8 cellular contexts compared by ENCODE assay signal in the genomic region with DNA sequence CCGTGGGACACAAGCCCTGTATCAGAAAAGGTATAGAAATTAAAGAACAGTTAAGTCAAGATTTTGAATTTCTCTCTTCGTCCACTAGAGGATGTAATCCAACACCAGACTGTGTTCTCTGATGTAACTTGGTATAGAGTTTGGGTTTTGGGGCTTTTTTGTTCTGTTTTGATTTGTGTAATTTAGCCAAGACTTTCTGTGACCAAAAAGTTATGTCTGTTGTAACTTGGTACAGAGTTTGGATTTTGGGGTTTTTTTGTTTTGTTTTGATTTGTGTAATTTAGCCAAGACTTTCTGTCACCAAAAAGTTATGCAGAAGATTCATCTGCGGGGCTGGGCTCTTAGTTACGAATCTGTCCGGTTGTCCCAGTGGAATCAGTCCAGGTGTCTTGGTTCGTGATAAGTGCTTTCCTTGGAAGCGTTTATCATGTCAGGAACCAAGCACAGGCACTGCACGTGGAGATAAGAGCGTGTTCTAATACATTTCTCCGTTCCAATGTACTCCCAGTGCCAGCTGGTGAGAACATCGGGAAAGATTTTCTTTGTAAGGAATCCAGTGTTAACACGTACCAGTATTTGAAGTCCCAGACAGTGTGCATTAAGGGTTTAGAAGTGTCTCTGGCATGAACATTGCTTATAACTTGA. TPM values are rescaled to one million over a fixed set of nuclear protein-coding genes. Genes with fewer than 3 reads are reported as not detected.
DNase-seq lines count a peak whose midpoint lies in the region; ATAC-seq and TF ChIP-seq lines count a peak whose summit lies in the region.

No MANE protein-coding gene starts in this region.

- no peak overlapping the region for H3K9ac ChIP-seq in fibroblast of lung (ENCODE audit: insufficient read depth, low read length)

- POLR2A ChIA-PET in AG04450 (lab: Yijun Ruan, JAX), result no interaction called here

- no peaks in the 10 kb centered on the region for H3K79me2 ChIP-seq in fibroblast of lung (ENCODE audit: control insufficient read depth, insufficient read depth, low read length)

- no peak overlapping the region for H3K4me3 Mint-ChIP-seq in T-helper 17 cell

- peak overlapping the region; percentile 93 for H3K27ac Mint-ChIP-seq in T-helper 17 cell

- H2AFZ ChIP-seq in fibroblast of lung (ENCODE audit: low read length), result no peak overlapping the region

- peak; percentile 62 for ATAC-seq in T-helper 17 cell
- ATAC-seq in omental fat pad (ENCODE audit: low FRiP score), result peak; percentile 58
- no peak for ATAC-seq in HG03139 (IDR thresholded peaks at IDR 0.05; ENCODE audit: unreplicated experiment)

- H3K9me3 ChIP-seq in AG04450 (ENCODE audit: control insufficient read depth, insufficient read depth, low read length) (no peaks in the 10 kb centered on the region), T-helper 17 cell (ENCODE audit: control insufficient read depth, low read length, poor library complexity, severe bottlenecking) (no peaks in the 10 kb centered on the region), fibroblast of lung (ENCODE audit: control insufficient read depth, insufficient read depth, low read depth, low read length) (no peaks in the 10 kb centered on the region)

- peaks cover 14% of the 10 kb centered on the region for H3K36me3 ChIP-seq in fibroblast of lung (ENCODE audit: control insufficient read depth, insufficient read depth, low read length)

- H3K4me2 ChIP-seq in fibroblast of lung (ENCODE audit: extremely low read depth, insufficient read depth, low read length), result peak overlapping the region; percentile 48

- H4K20me1 ChIP-seq in fibroblast of lung (ENCODE audit: control insufficient read depth, extremely low read depth, insufficient read depth, low read length), result no peaks in the 10 kb centered on the region

- DNase-seq in AG04450 (ENCODE audit: low read depth, low spot score) (no peak), T-helper 17 cell (no peak), fibroblast of lung (ENCODE audit: low read depth in 2 of 2) (peak; percentile 74 to 78), omental fat pad (ENCODE audit: low spot score) (no peak), activated gamma-delta T cell treated with Interleukin-2 at 50 U/mL for 16 hours (no peak), T1000 (lab: John Stamatoyannopoulos, UW) (no peak)

- H3K27ac ChIP-seq in AG04450 (ENCODE audit: low read depth, low read length) (no peak overlapping the region), fibroblast of lung (ENCODE audit: insufficient read depth, low read length) (peak overlapping the region; percentile 12)

- H3K36me3 Mint-ChIP-seq in T-helper 17 cell (ENCODE audit: low read depth), result peaks cover 4% of the 10 kb centered on the region

- H3K27me3 ChIP-seq in AG04450 (ENCODE audit: control insufficient read depth, insufficient read depth, low read length), result no peaks in the 10 kb centered on the region
- H3K27me3 ChIP-seq in fibroblast of lung (ENCODE audit: control insufficient read depth, insufficient read depth, low read length), result no peaks in the 10 kb centered on the region

- CTCF ChIA-PET in AG04450 (lab: Charles Lee), result interaction anchor here (0.7 to 2.2 kb wide), 4 partner anchors 8 to 279 kb away, joined by 3 to 20 read pairs (median 6); no protein-coding TSS in a partner anchor

- peaks cover 3% of the 10 kb centered on the region for H3K4me1 ChIP-seq in fibroblast of lung (ENCODE audit: control insufficient read depth, extremely low read depth, insufficient read depth, low read length)

- peak; percentile 83 for TF ChIP-seq CTCF in AG04450 (IDR thresholded peaks at IDR 0.05; ENCODE audit: low read depth, low read length)
- peak; percentile 86 for TF ChIP-seq CTCF in GM12872 (IDR thresholded peaks at IDR 0.05; ENCODE audit: insufficient read depth, low read depth, low read length)
- TF ChIP-seq CTCF in fibroblast of lung (conservative IDR thresholded peaks at IDR 0.05 in 1 of 2, IDR thresholded peaks at IDR 0.05 in 1 of 2; ENCODE audit: low read depth in 1 of 2, low read length in 2 of 2), result peak; percentile 60 to 85
- TF ChIP-seq CTCF in omental fat pad (IDR thresholded peaks at IDR 0.05), result peak in 1 of 3 donors; percentile 12

- H3K4me3 ChIP-seq in AG04450 (ENCODE audit: low read depth, low read length) (no peak overlapping the region), fibroblast of lung (replicated peaks in 1 of 4; ENCODE audit: control extremely low read depth in 1 of 4, insufficient read depth in 1 of 4, low read depth in 3 of 4, low read length in 4 of 4) (no peak overlapping the region)

- H3K27me3 Mint-ChIP-seq in T-helper 17 cell, result no peaks in the 10 kb centered on the region

- H3K4me1 Mint-ChIP-seq in T-helper 17 cell, result peaks cover 26% of the 10 kb centered on the region

RNA-seq across cellular contexts. Expression of gene SEC14L1, which starts 44.1 kb away (rescaled TPM):
- polyA plus RNA-seq in AG04450 (2011; rRNA removed) (34.7 and 38.7 TPM in 2 replicates), fibroblast of lung (21.1 and 25.1 TPM in 2 replicates)
- polyA minus RNA-seq in AG04450 (2011; rRNA and poly(A)+ RNA removed), result 28.7 and 40.4 TPM in 2 replicates
- total RNA-seq in T-helper 17 cell (100 to 1,000 TPM in 1 of 2 donors, 10 to 100 TPM in 1; 96.6 to 140 TPM), fibroblast of lung (31.6 and 32.9 TPM in 2 replicates), omental fat pad (100 to 1,000 TPM in 3 of 4 donors, 10 to 100 TPM in 1; 72.8 to 330 (median 113) TPM)
- polyA plus RNA-seq in fibroblast of lung (2012), result 31.9 and 33.5 TPM in 2 replicates
- 29.8 and 40.5 TPM in 2 replicates for polyA minus RNA-seq in fibroblast of lung (ENCODE audit: low replicate concordance)

Comparison
In these comparisons a context has a peak if more than half of its experiments do, and no peak if none do; other contexts are left out.
1. DNase-seq: peak in fibroblast of lung (2 of 2); none in AG04450 (single experiment), T-helper 17 cell (0 of 3), omental fat pad (single experiment), activated gamma-delta T cell treated with Interleukin-2 at 50 U/mL for 16 hours (single experiment) and T1000 (single experiment).